ENCODE assay signal across 1 cellular context in genomic region chr10:97292097-97292861, GRCh38.
TF ChIP-seq lines count a peak whose summit lies in the region.

A gene with protein sequence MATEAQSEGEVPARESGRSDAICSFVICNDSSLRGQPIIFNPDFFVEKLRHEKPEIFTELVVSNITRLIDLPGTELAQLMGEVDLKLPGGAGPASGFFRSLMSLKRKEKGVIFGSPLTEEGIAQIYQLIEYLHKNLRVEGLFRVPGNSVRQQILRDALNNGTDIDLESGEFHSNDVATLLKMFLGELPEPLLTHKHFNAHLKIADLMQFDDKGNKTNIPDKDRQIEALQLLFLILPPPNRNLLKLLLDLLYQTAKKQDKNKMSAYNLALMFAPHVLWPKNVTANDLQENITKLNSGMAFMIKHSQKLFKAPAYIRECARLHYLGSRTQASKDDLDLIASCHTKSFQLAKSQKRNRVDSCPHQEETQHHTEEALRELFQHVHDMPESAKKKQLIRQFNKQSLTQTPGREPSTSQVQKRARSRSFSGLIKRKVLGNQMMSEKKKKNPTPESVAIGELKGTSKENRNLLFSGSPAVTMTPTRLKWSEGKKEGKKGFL (minus strand): TSS chr10:97292637. CDS start chr10:97292627, 10 bp downstream.

TF ChIP-seq in HepG2, 621 proteins besides CTCF, POLR2A, EP300 and RAD21 (continued from another document and continues in another):
- peak; percentile 43; the same call in 1 of the 2 replicates for TF ChIP-seq HNRNPUL1 (IDR thresholded peaks at IDR 0.05; ENCODE audit: low read depth, low read length)
- no peak for TF ChIP-seq MIER2 (CRISPR knock-in tag; IDR thresholded peaks at IDR 0.05)
- TF ChIP-seq, protein P1, sequence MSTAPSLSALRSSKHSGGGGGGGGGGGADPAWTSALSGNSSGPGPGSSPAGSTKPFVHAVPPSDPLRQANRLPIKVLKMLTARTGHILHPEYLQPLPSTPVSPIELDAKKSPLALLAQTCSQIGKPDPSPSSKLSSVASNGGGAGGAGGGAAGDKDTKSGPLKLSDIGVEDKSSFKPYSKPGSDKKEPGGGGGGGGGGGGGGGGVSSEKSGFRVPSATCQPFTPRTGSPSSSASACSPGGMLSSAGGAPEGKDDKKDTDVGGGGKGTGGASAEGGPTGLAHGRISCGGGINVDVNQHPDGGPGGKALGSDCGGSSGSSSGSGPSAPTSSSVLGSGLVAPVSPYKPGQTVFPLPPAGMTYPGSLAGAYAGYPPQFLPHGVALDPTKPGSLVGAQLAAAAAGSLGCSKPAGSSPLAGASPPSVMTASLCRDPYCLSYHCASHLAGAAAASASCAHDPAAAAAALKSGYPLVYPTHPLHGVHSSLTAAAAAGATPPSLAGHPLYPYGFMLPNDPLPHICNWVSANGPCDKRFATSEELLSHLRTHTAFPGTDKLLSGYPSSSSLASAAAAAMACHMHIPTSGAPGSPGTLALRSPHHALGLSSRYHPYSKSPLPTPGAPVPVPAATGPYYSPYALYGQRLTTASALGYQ (CRISPR knock-in tag; IDR thresholded peaks at IDR 0.05), result peak; percentile 60; the same call in 1 of the 2 replicates
- no peak for TF ChIP-seq SP1 (IDR thresholded peaks at IDR 0.05)
- TF ChIP-seq SP1 (CRISPR knock-in tag; IDR thresholded peaks at IDR 0.05), result peak; percentile 66; the same call in 1 of the 2 replicates
- TF ChIP-seq SP2 (CRISPR knock-in tag; IDR thresholded peaks at IDR 0.05), result peak; percentile 92
- TF ChIP-seq KDM1A (CRISPR knock-in tag; IDR thresholded peaks at IDR 0.05), result no peak; the same call in 1 of the 2 replicates
- TF ChIP-seq ZC3H13 (CRISPR knock-in tag; IDR thresholded peaks at IDR 0.05), result 0 out of 2 replicates have a peak, but pooled peaks have one; percentile 57
- TF ChIP-seq, protein P2, sequence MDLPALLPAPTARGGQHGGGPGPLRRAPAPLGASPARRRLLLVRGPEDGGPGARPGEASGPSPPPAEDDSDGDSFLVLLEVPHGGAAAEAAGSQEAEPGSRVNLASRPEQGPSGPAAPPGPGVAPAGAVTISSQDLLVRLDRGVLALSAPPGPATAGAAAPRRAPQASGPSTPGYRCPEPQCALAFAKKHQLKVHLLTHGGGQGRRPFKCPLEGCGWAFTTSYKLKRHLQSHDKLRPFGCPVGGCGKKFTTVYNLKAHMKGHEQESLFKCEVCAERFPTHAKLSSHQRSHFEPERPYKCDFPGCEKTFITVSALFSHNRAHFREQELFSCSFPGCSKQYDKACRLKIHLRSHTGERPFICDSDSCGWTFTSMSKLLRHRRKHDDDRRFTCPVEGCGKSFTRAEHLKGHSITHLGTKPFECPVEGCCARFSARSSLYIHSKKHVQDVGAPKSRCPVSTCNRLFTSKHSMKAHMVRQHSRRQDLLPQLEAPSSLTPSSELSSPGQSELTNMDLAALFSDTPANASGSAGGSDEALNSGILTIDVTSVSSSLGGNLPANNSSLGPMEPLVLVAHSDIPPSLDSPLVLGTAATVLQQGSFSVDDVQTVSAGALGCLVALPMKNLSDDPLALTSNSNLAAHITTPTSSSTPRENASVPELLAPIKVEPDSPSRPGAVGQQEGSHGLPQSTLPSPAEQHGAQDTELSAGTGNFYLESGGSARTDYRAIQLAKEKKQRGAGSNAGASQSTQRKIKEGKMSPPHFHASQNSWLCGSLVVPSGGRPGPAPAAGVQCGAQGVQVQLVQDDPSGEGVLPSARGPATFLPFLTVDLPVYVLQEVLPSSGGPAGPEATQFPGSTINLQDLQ (CRISPR knock-in tag; IDR thresholded peaks at IDR 0.05), result no peak
- TF ChIP-seq, protein P3, sequence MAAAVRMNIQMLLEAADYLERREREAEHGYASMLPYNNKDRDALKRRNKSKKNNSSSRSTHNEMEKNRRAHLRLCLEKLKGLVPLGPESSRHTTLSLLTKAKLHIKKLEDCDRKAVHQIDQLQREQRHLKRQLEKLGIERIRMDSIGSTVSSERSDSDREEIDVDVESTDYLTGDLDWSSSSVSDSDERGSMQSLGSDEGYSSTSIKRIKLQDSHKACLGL (CRISPR knock-in tag; IDR thresholded peaks at IDR 0.05), result peak; percentile 76; the same call in 1 of the 2 replicates
- TF ChIP-seq, protein P4, sequence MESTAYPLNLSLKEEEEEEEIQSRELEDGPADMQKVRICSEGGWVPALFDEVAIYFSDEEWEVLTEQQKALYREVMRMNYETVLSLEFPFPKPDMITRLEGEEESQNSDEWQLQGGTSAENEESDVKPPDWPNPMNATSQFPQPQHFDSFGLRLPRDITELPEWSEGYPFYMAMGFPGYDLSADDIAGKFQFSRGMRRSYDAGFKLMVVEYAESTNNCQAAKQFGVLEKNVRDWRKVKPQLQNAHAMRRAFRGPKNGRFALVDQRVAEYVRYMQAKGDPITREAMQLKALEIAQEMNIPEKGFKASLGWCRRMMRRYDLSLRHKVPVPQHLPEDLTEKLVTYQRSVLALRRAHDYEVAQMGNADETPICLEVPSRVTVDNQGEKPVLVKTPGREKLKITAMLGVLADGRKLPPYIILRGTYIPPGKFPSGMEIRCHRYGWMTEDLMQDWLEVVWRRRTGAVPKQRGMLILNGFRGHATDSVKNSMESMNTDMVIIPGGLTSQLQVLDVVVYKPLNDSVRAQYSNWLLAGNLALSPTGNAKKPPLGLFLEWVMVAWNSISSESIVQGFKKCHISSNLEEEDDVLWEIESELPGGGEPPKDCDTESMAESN (CRISPR knock-in tag; conservative IDR thresholded peaks at IDR 0.05), result peak; percentile 86
- 0 out of 2 replicates have a peak, but pooled peaks have one; percentile 23 for TF ChIP-seq GMEB2 (CRISPR knock-in tag; IDR thresholded peaks at IDR 0.05; ENCODE audit: low read depth)
- TF ChIP-seq MYNN (CRISPR knock-in tag; IDR thresholded peaks at IDR 0.05; ENCODE audit: low read depth), result peak; percentile 78; the same call in 1 of the 2 replicates
- no peak for TF ChIP-seq ATRX (CRISPR knock-in tag; IDR thresholded peaks at IDR 0.05; ENCODE audit: borderline replicate concordance)
- TF ChIP-seq ZNF782 (CRISPR knock-in tag; IDR thresholded peaks at IDR 0.05; ENCODE audit: borderline replicate concordance), result no peak
- TF ChIP-seq ZNF619 (CRISPR knock-in tag; IDR thresholded peaks at IDR 0.05), result peak; percentile 92
- peak; percentile 58; the same call in 1 of the 2 replicates for TF ChIP-seq ZNF20 (CRISPR knock-in tag; IDR thresholded peaks at IDR 0.05)
- TF ChIP-seq MTF1 (CRISPR knock-in tag; IDR thresholded peaks at IDR 0.05), result no peak
- TF ChIP-seq KLF15 (CRISPR knock-in tag; IDR thresholded peaks at IDR 0.05; ENCODE audit: borderline replicate concordance), result no peak
- peak; percentile 23; the same call in 1 of the 2 replicates for TF ChIP-seq HNF4A (CRISPR knock-in tag; IDR thresholded peaks at IDR 0.05)
- TF ChIP-seq, protein P5, sequence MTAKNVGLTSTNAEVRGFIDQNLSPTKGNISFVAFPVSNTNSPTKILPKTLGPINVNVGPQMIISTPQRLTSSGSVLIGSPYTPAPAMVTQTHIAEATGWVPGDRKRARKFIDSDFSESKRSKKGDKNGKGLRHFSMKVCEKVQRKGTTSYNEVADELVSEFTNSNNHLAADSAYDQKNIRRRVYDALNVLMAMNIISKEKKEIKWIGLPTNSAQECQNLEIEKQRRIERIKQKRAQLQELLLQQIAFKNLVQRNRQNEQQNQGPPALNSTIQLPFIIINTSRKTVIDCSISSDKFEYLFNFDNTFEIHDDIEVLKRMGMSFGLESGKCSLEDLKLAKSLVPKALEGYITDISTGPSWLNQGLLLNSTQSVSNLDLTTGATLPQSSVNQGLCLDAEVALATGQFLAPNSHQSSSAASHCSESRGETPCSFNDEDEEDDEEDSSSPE (CRISPR knock-in tag; IDR thresholded peaks at IDR 0.05), result peak; percentile 92
- TF ChIP-seq ATM (IDR thresholded peaks at IDR 0.05; ENCODE audit: borderline replicate concordance), result no peak
- TF ChIP-seq PATZ1 (CRISPR knock-in tag; IDR thresholded peaks at IDR 0.05), result peak; percentile 93
- peak; percentile 81 for TF ChIP-seq HOXA5 (CRISPR knock-in tag; IDR thresholded peaks at IDR 0.05)
- TF ChIP-seq, protein P6, sequence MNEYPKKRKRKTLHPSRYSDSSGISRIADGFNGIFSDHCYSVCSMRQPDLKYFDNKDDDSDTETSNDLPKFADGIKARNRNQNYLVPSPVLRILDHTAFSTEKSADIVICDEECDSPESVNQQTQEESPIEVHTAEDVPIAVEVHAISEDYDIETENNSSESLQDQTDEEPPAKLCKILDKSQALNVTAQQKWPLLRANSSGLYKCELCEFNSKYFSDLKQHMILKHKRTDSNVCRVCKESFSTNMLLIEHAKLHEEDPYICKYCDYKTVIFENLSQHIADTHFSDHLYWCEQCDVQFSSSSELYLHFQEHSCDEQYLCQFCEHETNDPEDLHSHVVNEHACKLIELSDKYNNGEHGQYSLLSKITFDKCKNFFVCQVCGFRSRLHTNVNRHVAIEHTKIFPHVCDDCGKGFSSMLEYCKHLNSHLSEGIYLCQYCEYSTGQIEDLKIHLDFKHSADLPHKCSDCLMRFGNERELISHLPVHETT (CRISPR knock-in tag; conservative IDR thresholded peaks at IDR 0.05), result peak; percentile 48; the same call in 1 of the 2 replicates
- no peak for TF ChIP-seq FOXK1 (CRISPR knock-in tag; IDR thresholded peaks at IDR 0.05; ENCODE audit: borderline replicate concordance, low read depth)
- TF ChIP-seq ZNF629 (CRISPR knock-in tag; conservative IDR thresholded peaks at IDR 0.05), result 0 out of 2 replicates have a peak, but pooled peaks have one; percentile 14
- TF ChIP-seq ZMAT3 (CRISPR knock-in tag; conservative IDR thresholded peaks at IDR 0.05), result peak; percentile 55; the same call in 1 of the 2 replicates
- 0 out of 2 replicates have a peak, but pooled peaks have one; percentile 37 for TF ChIP-seq BRCA1 (CRISPR knock-in tag; IDR thresholded peaks at IDR 0.05)
- TF ChIP-seq KLF6 (CRISPR knock-in tag; IDR thresholded peaks at IDR 0.05), result no peak
- peak; percentile 19 for TF ChIP-seq TBL1XR1 (IDR thresholded peaks at IDR 0.05; ENCODE audit: borderline replicate concordance, low read length, partially characterized antibody)
- no peak for TF ChIP-seq TERF1 (CRISPR knock-in tag; IDR thresholded peaks at IDR 0.05)
- no peak for TF ChIP-seq ZNF570 (CRISPR knock-in tag; IDR thresholded peaks at IDR 0.05; ENCODE audit: borderline replicate concordance)
- TF ChIP-seq ERF (CRISPR knock-in tag; IDR thresholded peaks at IDR 0.05), result peak; percentile 78; the same call in 1 of the 2 replicates
- TF ChIP-seq SCMH1 (CRISPR knock-in tag; IDR thresholded peaks at IDR 0.05; ENCODE audit: borderline replicate concordance), result no peak
- no peak for TF ChIP-seq ZNF616 (CRISPR knock-in tag; IDR thresholded peaks at IDR 0.05; ENCODE audit: low read depth)
- no peak for TF ChIP-seq SRF (IDR thresholded peaks at IDR 0.05; ENCODE audit: low read depth, low read length)
- peak; percentile 95 for TF ChIP-seq ZFP91 (CRISPR knock-in tag; IDR thresholded peaks at IDR 0.05; ENCODE audit: borderline replicate concordance)
- TF ChIP-seq ZNF564 (CRISPR knock-in tag; IDR thresholded peaks at IDR 0.05), result no peak
- TF ChIP-seq PAWR (CRISPR knock-in tag; IDR thresholded peaks at IDR 0.05; ENCODE audit: borderline replicate concordance), result no peak
- TF ChIP-seq REPIN1 (CRISPR knock-in tag; IDR thresholded peaks at IDR 0.05; ENCODE audit: borderline replicate concordance, low read depth), result peak; percentile 81
- TF ChIP-seq SIN3B (IDR thresholded peaks at IDR 0.05; ENCODE audit: low read length), result no peak
- peak; percentile 61 for TF ChIP-seq CBFB (CRISPR knock-in tag; IDR thresholded peaks at IDR 0.05)
- peak; percentile 66 for TF ChIP-seq ZNF776 (CRISPR knock-in tag; IDR thresholded peaks at IDR 0.05)
